Comparison of ENCODE assay signal across 16 cellular contexts in the genomic region with DNA sequence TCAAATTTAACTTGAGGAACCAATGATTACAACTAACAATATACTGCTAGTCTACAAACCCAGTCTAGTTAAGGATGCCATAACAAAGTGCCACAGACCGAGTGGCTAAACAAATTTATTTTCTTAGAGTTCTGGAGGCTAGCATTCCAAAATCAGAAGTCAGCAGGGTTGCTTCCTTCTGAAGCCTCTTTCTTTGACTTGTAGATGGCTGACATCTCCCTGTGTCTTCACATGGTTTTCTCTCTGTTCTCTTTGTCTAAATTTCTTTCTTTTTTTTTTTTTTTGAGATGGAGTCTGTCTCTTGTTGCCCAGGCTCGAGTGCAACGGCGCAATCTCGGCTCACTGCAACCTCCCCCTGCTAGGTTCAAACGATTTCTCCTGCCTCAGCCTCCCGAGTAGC.
"Had no signal": no experiment of that assay in that cellular context is flagged by ENCODE, and none has a peak within 500 bp of the region (broad histone marks: within the 10 kb centered on the region; RNA-seq: fewer than 3 reads in every experiment).

No MANE protein-coding gene starts in this region.

- H3K36me3 Mint-ChIP-seq: natural killer cell had no signal

- H3K4me3 Mint-ChIP-seq: activated CD8-positive, alpha-beta memory T cell treated with anti-CD3 and anti-CD28 coated beads, Interleukin-2, amount 10 ng/mL, durations not matched to agents 7 days and 5 days; activated naive CD8-positive, alpha-beta T cell; activated T-cell treated with anti-CD3 and anti-CD28 coated beads, Interleukin-2, amount 50 U/mL, for 24 hours; natural killer cell had no signal

- H3K9me3 Mint-ChIP-seq: activated T-cell treated with anti-CD3 and anti-CD28 coated beads, Interleukin-2, amount 50 U/mL, for 24 hours; natural killer cell had no signal

- ATAC-seq: activated CD8-positive, alpha-beta memory T cell treated with anti-CD3 and anti-CD28 coated beads, Interleukin-2, amount 10 ng/mL, durations not matched to agents 7 days and 5 days; natural killer cell; upper lobe of right lung had no signal

- H3K27me3 Mint-ChIP-seq: activated CD8-positive, alpha-beta memory T cell treated with anti-CD3 and anti-CD28 coated beads, Interleukin-2, amount 10 ng/mL, durations not matched to agents 7 days and 5 days; activated naive CD8-positive, alpha-beta T cell; activated T-cell treated with anti-CD3 and anti-CD28 coated beads, Interleukin-2, amount 50 U/mL, for 24 hours had no signal

- H3K4me3 ChIP-seq: sigmoid colon, upper lobe of right lung had no signal

- H3K27ac Mint-ChIP-seq: activated CD8-positive, alpha-beta memory T cell treated with anti-CD3 and anti-CD28 coated beads, Interleukin-2, amount 10 ng/mL, durations not matched to agents 7 days and 5 days had no signal

- H3K36me3 ChIP-seq: brain microvascular endothelial cell, sigmoid colon, upper lobe of right lung had no signal

- H3K27ac ChIP-seq: brain microvascular endothelial cell, upper lobe of right lung had no signal

- DNase-seq: activated CD4-positive, alpha-beta T cell treated with anti-CD3 and anti-CD28 coated beads for 1 hour; activated CD4-positive, alpha-beta T cell treated with anti-CD3 and anti-CD28 coated beads, Interleukin-2, amount 50 U/mL, for 48 hours; activated CD8-positive, alpha-beta memory T cell treated with anti-CD3 and anti-CD28 coated beads, Interleukin-2, amount 10 ng/mL, durations not matched to agents 7 days and 5 days; activated effector memory CD4-positive, alpha-beta T cell treated with Interleukin-2 at 50 U/mL for 16 hours; activated T-cell treated with anti-CD3 and anti-CD28 coated beads, Interleukin-2, amount 50 U/mL, for 24 hours; brain microvascular endothelial cell; cerebellar nuclear complex; dermis blood vessel endothelial cell; mammary epithelial cell; natural killer cell; sigmoid colon; stimulated activated CD4-positive, alpha-beta T cell treated with anti-CD3 and anti-CD28 coated beads, Interleukin-2, amount 100 ng/mL, for 24 hours; stimulated activated naive CD4-positive, alpha-beta T cell; T-helper 9 cell; upper lobe of right lung had no signal

- H3K27me3 ChIP-seq: brain microvascular endothelial cell, sigmoid colon, upper lobe of right lung had no signal

- H3K9me3 ChIP-seq: sigmoid colon, upper lobe of right lung had no signal
